8 cellular contexts compared by ENCODE assay signal in the genomic region with DNA sequence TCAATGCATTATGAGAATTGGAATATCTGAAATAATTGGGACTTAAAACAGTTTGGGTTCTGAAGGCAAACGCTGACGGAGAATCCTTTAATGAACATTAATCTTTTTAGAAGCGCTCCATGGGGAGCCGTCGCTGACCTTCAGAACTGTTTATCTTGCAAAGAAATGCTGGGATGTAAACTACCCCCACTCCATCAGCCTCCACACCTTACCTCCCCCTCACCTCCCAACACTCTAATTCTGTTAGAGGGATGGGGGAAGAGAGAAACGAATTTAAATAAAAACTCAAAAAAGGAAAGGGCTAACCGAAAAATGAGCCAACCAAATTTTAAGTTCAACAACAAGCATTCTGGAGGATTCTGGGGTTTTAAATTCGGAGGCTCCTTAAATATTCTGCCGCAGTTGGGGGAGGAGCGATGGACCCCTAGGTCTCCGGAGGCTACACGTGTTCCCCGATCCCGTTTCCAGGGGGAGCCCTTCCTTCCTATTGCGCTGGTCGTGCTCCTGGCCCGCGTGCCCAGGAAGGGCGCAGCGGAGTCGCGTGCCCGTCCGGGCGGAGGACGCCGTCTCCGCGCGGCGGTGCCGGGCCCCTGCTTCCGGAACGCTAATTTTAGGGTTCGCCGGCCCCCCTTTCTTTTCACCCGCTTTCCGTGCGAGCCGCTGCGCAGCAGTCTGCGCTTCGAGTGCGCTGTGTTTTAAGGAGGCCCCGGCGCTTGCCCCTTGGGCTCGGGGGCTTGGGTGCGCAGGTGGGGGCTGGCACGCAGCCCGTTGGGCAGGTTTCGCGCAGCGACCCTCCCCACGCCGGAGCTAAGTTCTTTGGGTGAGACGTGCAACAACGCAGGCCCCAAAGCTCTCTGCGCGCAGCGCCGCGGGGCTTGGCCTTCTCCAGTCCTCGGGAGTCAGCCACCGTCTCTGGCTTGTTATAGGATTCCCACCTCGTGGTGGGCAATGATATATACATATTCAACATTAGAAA. TPM values are rescaled to one million over a fixed set of nuclear protein-coding genes. Genes with fewer than 3 reads are reported as not detected.
DNase-seq lines count a peak whose midpoint lies in the region; ATAC-seq and TF ChIP-seq lines count a peak whose summit lies in the region.

No MANE protein-coding gene starts in this region.

- peaks cover 24% of the 10 kb centered on the region for H3K4me1 Mint-ChIP-seq in activated CD4-positive, alpha-beta T cell treated with anti-CD3 and anti-CD28 coated beads, Interleukin-2, amount 10 ng/mL, durations not matched to agents 7 days and 5 days
- H3K4me1 Mint-ChIP-seq in stimulated activated naive B cell treated with anti-CD40 and anti-IgM and Interleukin-4, amounts not matched to agents 10 μg/mL and 1 μg/mL and 100 μg/mL, for 72 hours: peaks cover 6 to 21% of the 10 kb centered on the region in 2 donors

- H3K36me3 ChIP-seq in BLaER1 (no peaks in the 10 kb centered on the region), liver (ENCODE audit: control insufficient read depth in 4 of 4, insufficient read depth in 3 of 4, low read depth in 1 of 4, low read length in 3 of 4) (no peaks in the 10 kb centered on the region)

- H3K27me3 ChIP-seq in BLaER1: peaks cover 26% of the 10 kb centered on the region
- H3K27me3 ChIP-seq in liver (ENCODE audit: control insufficient read depth in 4 of 4, insufficient read depth in 4 of 4, low read length in 3 of 4): peaks cover 0 to 6% (median 1%) of the 10 kb centered on the region in 4 donors

- H3K27ac Mint-ChIP-seq in activated CD4-positive, alpha-beta T cell treated with anti-CD3 and anti-CD28 coated beads, Interleukin-2, amount 10 ng/mL, durations not matched to agents 7 days and 5 days: peak overlapping the region; percentile 51
- H3K27ac Mint-ChIP-seq in stimulated activated naive B cell treated with anti-CD40 and anti-IgM and Interleukin-4, amounts not matched to agents 10 μg/mL and 1 μg/mL and 100 μg/mL, for 72 hours: no peak overlapping the region

- H3K27ac ChIP-seq in BLaER1: peak overlapping the region; percentile 58; the same call in 1 of the 2 replicates
- H3K27ac ChIP-seq in liver (ENCODE audit: low read depth in 1 of 2, low read length in 2 of 2): no peak overlapping the region

- H3K4me3 ChIP-seq in BLaER1 (peak overlapping the region; percentile 70), liver (ENCODE audit: low read depth in 1 of 3, low read length in 3 of 3) (peak overlapping the region; percentile 41 to 56 (median 49))

- peak overlapping the region; percentile 53 for H3K9ac ChIP-seq in BLaER1
- H3K9ac ChIP-seq in liver (ENCODE audit: low read depth in 1 of 2, low read length in 2 of 2): no peak overlapping the region

- CTCF ChIA-PET in activated CD4-positive, alpha-beta T cell treated with anti-CD3 and anti-CD28 coated beads, Interleukin-2, amount 10 ng/mL, durations not matched to agents 7 days and 5 days (lab: Charles Lee): interaction anchor here (1.0 to 1.2 kb wide), 2 partner anchors 11 to 13 kb away, joined by 3 read pairs; no protein-coding TSS in a partner anchor

- POLR2A ChIA-PET in activated CD4-positive, alpha-beta T cell treated with anti-CD3 and anti-CD28 coated beads, Interleukin-2, amount 10 ng/mL, durations not matched to agents 7 days and 5 days (lab: Charles Lee): no interaction called here

- peak in 1 of 2 donors; percentile 13 for TF ChIP-seq RAD21 in liver (IDR thresholded peaks at IDR 0.05)

- H4K20me1 ChIP-seq in BLaER1: no peaks in the 10 kb centered on the region

- peak; percentile 45 to 57 for ATAC-seq in stimulated activated naive B cell treated with anti-CD40 and anti-IgM and Interleukin-4, amounts not matched to agents 10 μg/mL and 1 μg/mL and 100 μg/mL, for 72 hours (replicated peaks)
- no peak for ATAC-seq in HG03039 (IDR thresholded peaks at IDR 0.05; ENCODE audit: unreplicated experiment)

- H3K27me3 Mint-ChIP-seq in activated CD4-positive, alpha-beta T cell treated with anti-CD3 and anti-CD28 coated beads, Interleukin-2, amount 10 ng/mL, durations not matched to agents 7 days and 5 days: peaks cover 45% of the 10 kb centered on the region
- peaks cover 31 to 50% of the 10 kb centered on the region in 2 donors for H3K27me3 Mint-ChIP-seq in stimulated activated naive B cell treated with anti-CD40 and anti-IgM and Interleukin-4, amounts not matched to agents 10 μg/mL and 1 μg/mL and 100 μg/mL, for 72 hours

- no peaks in the 10 kb centered on the region for H3K9me3 Mint-ChIP-seq in activated CD4-positive, alpha-beta T cell treated with anti-CD3 and anti-CD28 coated beads, Interleukin-2, amount 10 ng/mL, durations not matched to agents 7 days and 5 days
- H3K9me3 Mint-ChIP-seq in stimulated activated naive B cell treated with anti-CD40 and anti-IgM and Interleukin-4, amounts not matched to agents 10 μg/mL and 1 μg/mL and 100 μg/mL, for 72 hours: no peaks in the 10 kb centered on the region

- H3K4me3 Mint-ChIP-seq in activated CD4-positive, alpha-beta T cell treated with anti-CD3 and anti-CD28 coated beads, Interleukin-2, amount 10 ng/mL, durations not matched to agents 7 days and 5 days: peak overlapping the region; percentile 65
- peak overlapping the region; percentile 72 to 82 for H3K4me3 Mint-ChIP-seq in stimulated activated naive B cell treated with anti-CD40 and anti-IgM and Interleukin-4, amounts not matched to agents 10 μg/mL and 1 μg/mL and 100 μg/mL, for 72 hours

- H3K36me3 Mint-ChIP-seq in activated CD4-positive, alpha-beta T cell treated with anti-CD3 and anti-CD28 coated beads, Interleukin-2, amount 10 ng/mL, durations not matched to agents 7 days and 5 days (ENCODE audit: low read depth): no peaks in the 10 kb centered on the region
- H3K36me3 Mint-ChIP-seq in stimulated activated naive B cell treated with anti-CD40 and anti-IgM and Interleukin-4, amounts not matched to agents 10 μg/mL and 1 μg/mL and 100 μg/mL, for 72 hours: no peaks in the 10 kb centered on the region

- H3K4me1 ChIP-seq in BLaER1 (peaks cover 10% of the 10 kb centered on the region), liver (ENCODE audit: control insufficient read depth in 4 of 4, insufficient read depth in 4 of 4, low read length in 3 of 4) (peaks cover 4 to 14% (median 11%) of the 10 kb centered on the region in 4 donors)

- H3K9me3 ChIP-seq in BLaER1 (no peaks in the 10 kb centered on the region), liver (ENCODE audit: control insufficient read depth in 4 of 4, low read length in 3 of 4) (no peaks in the 10 kb centered on the region)

- no peak for TF ChIP-seq CTCF in liver (IDR thresholded peaks at IDR 0.05; ENCODE audit: low read depth, low read length, missing input control)

- 7% methylated on average over 65 of the region's 65 CpGs for WGBS in liver

- peak overlapping the region; percentile 99 for H3K4me2 ChIP-seq in BLaER1

- DNase-seq in NCI-H1092 (lab: John Stamatoyannopoulos, UW): peak; percentile 55
- DNase-seq in activated CD4-positive, alpha-beta T cell treated with anti-CD3 and anti-CD28 coated beads, Interleukin-2, amount 10 ng/mL, durations not matched to agents 7 days and 5 days: peak; percentile 48
- peak; percentile 4 for DNase-seq in effector CD4-positive, alpha-beta T cell
- no peak for DNase-seq in stimulated activated naive B cell treated with anti-CD40 and anti-IgM and Interleukin-4, amounts not matched to agents 10 μg/mL and 1 μg/mL and 100 μg/mL, for 72 hours

- peak; percentile 32 for TF ChIP-seq POLR2A in GM19099 (IDR thresholded peaks at IDR 0.05; ENCODE audit: extremely low read depth, insufficient read length, low read depth)

TF ChIP-seq in liver, 16 proteins besides CTCF, POLR2A, EP300 and RAD21:
- TF ChIP-seq TAF1 (conservative IDR thresholded peaks at IDR 0.05) (no peak), SP1 (IDR thresholded peaks at IDR 0.05) (no peak)

RNA-seq across cellular contexts. Expression of gene DNAJC6, which starts 43.8 kb away (rescaled TPM):
- total RNA-seq in activated CD4-positive, alpha-beta T cell treated with anti-CD3 and anti-CD28 coated beads, Interleukin-2, amount 10 ng/mL, durations not matched to agents 7 days and 5 days: 1 to 10 TPM; 1.9 TPM
- total RNA-seq in liver: 10 to 100 TPM in 1 of 2 donors, under 1 TPM in 1; 0.25 to 35.0 TPM
- under 1 TPM; 0.15 to 0.35 TPM for polyA plus RNA-seq in liver
